13 cellular contexts compared by ENCODE assay signal in the genomic region with DNA sequence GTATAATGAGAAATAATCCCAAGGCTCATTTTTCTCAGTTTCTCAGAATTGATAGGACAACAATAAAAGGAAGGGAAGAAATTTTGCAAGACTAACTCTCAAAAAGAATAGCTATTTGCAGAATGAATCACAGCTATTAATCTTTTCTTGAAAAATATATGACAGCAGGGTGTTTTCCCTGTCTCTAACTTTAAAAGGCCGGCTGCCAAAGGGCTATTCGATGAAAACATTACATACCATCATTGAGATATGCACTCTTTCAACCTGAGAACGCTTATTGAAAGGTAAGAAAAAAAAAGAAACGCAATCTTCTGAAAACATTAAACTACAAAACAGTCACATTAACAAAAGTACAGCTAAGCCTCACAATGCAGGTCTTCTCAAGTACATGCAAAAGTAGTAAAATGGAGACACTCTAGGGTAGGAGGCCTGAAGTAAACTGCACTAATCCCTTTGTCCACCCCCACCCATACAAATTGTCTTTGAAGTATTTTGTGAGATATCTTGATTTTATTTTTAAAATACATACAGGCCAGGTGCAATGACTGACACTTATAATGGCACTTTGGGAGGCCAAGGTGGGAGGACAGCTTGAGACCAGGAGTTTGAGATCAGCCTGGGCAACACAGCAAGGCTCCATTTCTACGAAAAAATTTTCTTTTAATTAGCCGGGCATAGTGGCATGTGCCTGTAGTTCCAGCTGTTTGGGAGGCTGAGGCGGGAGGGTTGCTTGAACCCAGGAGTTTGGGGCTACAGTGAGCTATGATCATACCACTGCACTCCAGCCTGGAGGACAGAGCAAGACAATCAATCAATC.
DNase-seq lines count a peak whose midpoint lies in the region; ATAC-seq, FAIRE-seq and TF ChIP-seq lines count a peak whose summit lies in the region.
"Had no signal": no experiment of that assay in that cellular context is flagged by ENCODE, and none has a peak within 500 bp of the region (broad histone marks: within the 10 kb centered on the region; RNA-seq: fewer than 3 reads in every experiment).

No MANE protein-coding gene starts in this region.

- H3K36me3 ChIP-seq in ACC112 (ENCODE audit: insufficient read depth, low read length) (no peaks in the 10 kb centered on the region), IMR-90 (ENCODE audit: control insufficient read depth, insufficient read depth, low read length) (no peaks in the 10 kb centered on the region), mammary epithelial cell (ENCODE audit: insufficient read depth, low read length) (no peaks in the 10 kb centered on the region), keratinocyte (ENCODE audit: control insufficient read depth in 2 of 2, extremely low read depth in 1 of 2, insufficient read depth in 2 of 2, low read length in 2 of 2) (no peaks in the 10 kb centered on the region)

- no peak overlapping the region for H2BK15ac ChIP-seq in IMR-90 (ENCODE audit: low read depth, low read length)

- no peak overlapping the region for H3K4ac ChIP-seq in IMR-90 (ENCODE audit: low read depth, low read length)

- H3K79me2 ChIP-seq in ACC112 (ENCODE audit: control insufficient read depth, insufficient read depth, low read length, unreplicated experiment) (peaks cover 24% of the 10 kb centered on the region), mammary epithelial cell (ENCODE audit: insufficient read depth, low read length) (peaks cover 82% of the 10 kb centered on the region), keratinocyte (ENCODE audit: control insufficient read depth, insufficient read depth, low read length) (peaks cover 64% of the 10 kb centered on the region)

- no peak overlapping the region for H4K8ac ChIP-seq in IMR-90 (ENCODE audit: low read depth in 2 of 2, low read length in 2 of 2)

- peaks cover 17 to 44% of the 10 kb centered on the region in 2 experiments; a peak in 3 of 4 replicates for H3K79me1 ChIP-seq in IMR-90 (ENCODE audit: low read depth in 1 of 2, low read length in 2 of 2)

- DNase-seq in IMR-90 (peak; percentile 61), mammary epithelial cell (peak; percentile 73), keratinocyte (ENCODE audit: low read depth, low spot score) (no peak), T-cell (no peak), GM10248 (ENCODE audit: extremely low spot score) (no peak)
- no peak for DNase-seq in NK-92 treated with Interleukin-12 subunit alpha and Interleukin-12 subunit beta, amount 100 ng/mL, for 24 hours (lab: John Stamatoyannopoulos, UW)
- DNase-seq: NCI-H446; stimulated activated CD4-positive, alpha-beta T cell treated with anti-CD3 and anti-CD28 coated beads, Interleukin-12 subunit alpha, Interleukin-12 subunit beta, amount 100 ng/mL, for 4 hours; trophoblast cell had no signal

- in situ Hi-C loops in IMR-90 (cut with MboI; ENCODE audit: low sequenced_read_pairs) (no loop called here), mammary epithelial cell (cut with MboI; ENCODE audit: low sequenced_read_pairs in 2 of 2) (no loop called here)

- H3K36me3 Mint-ChIP-seq in T-cell, result no peaks in the 10 kb centered on the region
- H3K36me3 Mint-ChIP-seq: brain; natural killer cell treated with Interleukin-12 subunit alpha and Interleukin-12 subunit beta and Interleukin-15 and Interleukin-18, amount 100 ng/mL, for 72 hours had no signal

- no peak overlapping the region for H3K23ac ChIP-seq in IMR-90 (ENCODE audit: low read depth, low read length)

- H3K27ac Mint-ChIP-seq in T-cell, result no peak overlapping the region
- H3K27ac Mint-ChIP-seq: natural killer cell treated with Interleukin-12 subunit alpha and Interleukin-12 subunit beta and Interleukin-15 and Interleukin-18, amount 100 ng/mL, for 72 hours had no signal

- no peak overlapping the region for H4K5ac ChIP-seq in IMR-90 (ENCODE audit: low read depth, low read length)

- FAIRE-seq in keratinocyte (lab: Jason Lieb, UNC), result peak; percentile 83

- H3K4me1 ChIP-seq in ACC112 (ENCODE audit: control insufficient read depth, insufficient read depth, low read length, unreplicated experiment) (peaks cover 40% of the 10 kb centered on the region), IMR-90 (ENCODE audit: control insufficient read depth, insufficient read depth, low read length) (peaks cover 7% of the 10 kb centered on the region), mammary epithelial cell (ENCODE audit: insufficient read depth, low read length) (peaks cover 38% of the 10 kb centered on the region), keratinocyte (ENCODE audit: control insufficient read depth, extremely low read depth, insufficient read depth, low read length) (peaks cover 44% of the 10 kb centered on the region)

- 100% methylated on average over 2 of the region's 7 CpGs; no CpG with 5 or more reads in 1 of the 2 experiments for WGBS in IMR-90 (ENCODE audit: extremely low coverage in 2 of 2, insufficient read length in 1 of 2), 2 experiments
- 43% methylated on average over 7 of the region's 7 CpGs for WGBS in mammary epithelial cell (ENCODE audit: low coverage, missing lambda C conversion rate)

- BruUV-seq in IMR-90 (replicated peaks; lab: Mats Ljungman, UMichigan) (no TSS peak), mammary epithelial cell (replicated peaks; lab: Mats Ljungman, UMichigan) (no TSS peak)

- H4K20me1 ChIP-seq in IMR-90 (ENCODE audit: insufficient read depth, low read length) (peaks cover 8% of the 10 kb centered on the region), mammary epithelial cell (ENCODE audit: insufficient read depth, low read length) (no peaks in the 10 kb centered on the region), keratinocyte (ENCODE audit: control insufficient read depth, extremely low read depth, insufficient read depth, low read length) (no peaks in the 10 kb centered on the region)

- H3K9me1 ChIP-seq in IMR-90 (ENCODE audit: insufficient read depth, low read length) (peaks cover 7% of the 10 kb centered on the region), keratinocyte (ENCODE audit: control insufficient read depth, extremely low read depth, insufficient read depth, low read length) (peaks cover 2% of the 10 kb centered on the region)

- no peak for TF ChIP-seq CTCF in IMR-90 (conservative IDR thresholded peaks at IDR 0.05; ENCODE audit: low read depth, low read length)
- no peak for TF ChIP-seq CTCF in mammary epithelial cell (conservative IDR thresholded peaks at IDR 0.05 in 1 of 2, IDR thresholded peaks at IDR 0.05 in 1 of 2; ENCODE audit: extremely low read depth in 1 of 2, insufficient read depth in 1 of 2, low read depth in 1 of 2, low read length in 2 of 2)
- no peak for TF ChIP-seq CTCF in keratinocyte (optimal IDR thresholded peaks at IDR 0.05 in 1 of 3, IDR thresholded peaks at IDR 0.05 in 1 of 3, conservative IDR thresholded peaks at IDR 0.05 in 1 of 3; ENCODE audit: extremely low read depth in 1 of 3, insufficient read depth in 2 of 3, low read length in 3 of 3)
- no peak for TF ChIP-seq CTCF in GM10248 (IDR thresholded peaks at IDR 0.05; ENCODE audit: control extremely low read depth, extremely low read depth, low read depth, missing control alignments)

- peaks cover 3 to 4% of the 10 kb centered on the region in 2 donors for H3K27me3 Mint-ChIP-seq in T-cell

- no peak for TF ChIP-seq POLR2A in IMR-90 (IDR thresholded peaks at IDR 0.05; ENCODE audit: low read depth, low read length)

- H2BK5ac ChIP-seq in IMR-90 (ENCODE audit: low read depth, low read length, poor library complexity, severe bottlenecking), result no peak overlapping the region

- H3K4me2 ChIP-seq in IMR-90 (ENCODE audit: low read depth, low read length), result peak overlapping the region; percentile 34; the same call in 1 of the 2 replicates
- peak overlapping the region; percentile 73 for H3K4me2 ChIP-seq in mammary epithelial cell (ENCODE audit: insufficient read depth, low read depth, low read length)
- peak overlapping the region; percentile 72 for H3K4me2 ChIP-seq in keratinocyte (ENCODE audit: control insufficient read depth, extremely low read depth, insufficient read depth, low read depth, low read length)

- no peak overlapping the region for H4K91ac ChIP-seq in IMR-90 (ENCODE audit: insufficient read depth, low read depth, low read length)

- intact Hi-C loops in IMR-90 (cut with micrococcal nuclease) (no loop called here), mammary epithelial cell (cut with micrococcal nuclease) (loop anchor here (2.0 to 5.0 kb wide), 2 partner anchors 35 to 85 kb away; no protein-coding TSS in a partner anchor)

- ATAC-seq in IMR-90 (ENCODE audit: low read depth), result no peak
- ATAC-seq in T-cell (replicated peaks in 1 of 4), result no peak
- no peak for ATAC-seq in HG03457 (IDR thresholded peaks at IDR 0.05; ENCODE audit: unreplicated experiment)
- ATAC-seq: natural killer cell treated with Interleukin-12 subunit alpha and Interleukin-12 subunit beta and Interleukin-15 and Interleukin-18, amount 100 ng/mL, for 72 hours had no signal

- H3K18ac ChIP-seq in IMR-90 (ENCODE audit: low read depth, low read length), result no peak overlapping the region

- no peak overlapping the region for H3K14ac ChIP-seq in IMR-90 (replicated peaks; ENCODE audit: low read depth, low read length)

- no peak overlapping the region for H3K56ac ChIP-seq in IMR-90 (ENCODE audit: extremely low read depth, insufficient read depth, low read length)

- CTCF ChIA-PET in IMR-90 (lab: Yijun Ruan, JAX) (interaction anchor here (0.6 to 2.2 kb wide), 8 partner anchors 8 to 170 kb away, joined by 3 to 10 read pairs (median 3); no protein-coding TSS in a partner anchor), mammary epithelial cell (lab: Charles Lee; ENCODE audit: low non-redundant PET) (interaction anchor here (0.6 kb wide), 1 partner anchor 692 kb away, joined by 3 read pairs; no protein-coding TSS in a partner anchor), T-cell (lab: Charles Lee) (interaction anchor here in 1 of 2 donors (0.6 kb wide), 1 partner anchor 18 kb away, joined by 4 read pairs; no protein-coding TSS in a partner anchor), GM10248 (lab: Yijun Ruan, JAX) (interaction anchor here (1.0 to 2.8 kb wide), 7 partner anchors 8 to 49 kb away, joined by 3 to 9 read pairs (median 4); no protein-coding TSS in a partner anchor)

- H3K4me3 ChIP-seq in ACC112 (ENCODE audit: low read depth, low read length) (peak overlapping the region; percentile 33; the same call in 1 of the 2 replicates), IMR-90 (ENCODE audit: insufficient read depth, low read depth, low read length) (no peak overlapping the region), mammary epithelial cell (replicated peaks in 1 of 3; ENCODE audit: insufficient read depth in 1 of 3, low read depth in 2 of 3, low read length in 3 of 3) (no peak overlapping the region), keratinocyte (ENCODE audit: control insufficient read depth in 2 of 3, extremely low read depth in 1 of 3, insufficient read depth in 2 of 3, low read depth in 1 of 3, low read length in 3 of 3) (peak overlapping the region in 2 of 3 experiments; percentile 29 to 49)

- H3K9ac ChIP-seq in IMR-90 (ENCODE audit: low read depth, low read length) (no peak overlapping the region), mammary epithelial cell (ENCODE audit: insufficient read depth, low read length) (peak overlapping the region; percentile 44), keratinocyte (ENCODE audit: control insufficient read depth, extremely low read depth, insufficient read depth, low read length) (peak overlapping the region; percentile 55)

- no peak overlapping the region for H2AK9ac ChIP-seq in IMR-90 (replicated peaks; ENCODE audit: low read depth, low read length, poor library complexity)

- peak overlapping the region; percentile 88 for H3K27ac ChIP-seq in ACC112 (ENCODE audit: low read depth, low read length)
- H3K27ac ChIP-seq in IMR-90 (ENCODE audit: insufficient read depth, low read length), result no peak overlapping the region; the same call in 1 of the 2 replicates
- H3K27ac ChIP-seq in mammary epithelial cell (ENCODE audit: insufficient read depth, low read depth, low read length), result peak overlapping the region; percentile 75
- H3K27ac ChIP-seq in keratinocyte (ENCODE audit: control insufficient read depth, insufficient read depth, low read length), result peak overlapping the region; percentile 92

- dilution Hi-C loops in IMR-90 (cut with HindIII; ENCODE audit: low sequenced_read_pairs, unreplicated experiment), result no loop called here
- dilution Hi-C loops in mammary epithelial cell (cut with HindIII; ENCODE audit: low sequenced_read_pairs), result no loop called here
- dilution Hi-C loops in keratinocyte (cut with MboI; ENCODE audit: extremely low pct_ligation_motif_present, low sequenced_read_pairs), result no loop called here

- no peak for TF ChIP-seq RAD21 in IMR-90 (IDR thresholded peaks at IDR 0.05; ENCODE audit: low read length)

- no peak overlapping the region for H2AFZ ChIP-seq in ACC112 (ENCODE audit: low read length, unreplicated experiment)
- no peak overlapping the region for H2AFZ ChIP-seq in IMR-90 (replicated peaks; ENCODE audit: low read length, poor library complexity)
- no peak overlapping the region for H2AFZ ChIP-seq in mammary epithelial cell (ENCODE audit: low read depth, low read length)
- no peak overlapping the region for H2AFZ ChIP-seq in keratinocyte (ENCODE audit: control insufficient read depth, low read length)

- H3K4me1 Mint-ChIP-seq in T-cell, result no peaks in the 10 kb centered on the region

- no peak overlapping the region for H2BK120ac ChIP-seq in IMR-90 (ENCODE audit: low read depth, low read length)

- H3K27me3 ChIP-seq in ACC112 (ENCODE audit: insufficient read depth, low read length) (no peaks in the 10 kb centered on the region), IMR-90 (ENCODE audit: control insufficient read depth, insufficient read depth, low read length) (no peaks in the 10 kb centered on the region), mammary epithelial cell (ENCODE audit: insufficient read depth, low read length) (no peaks in the 10 kb centered on the region), keratinocyte (ENCODE audit: control insufficient read depth, extremely low read depth, insufficient read depth, low read length) (no peaks in the 10 kb centered on the region)

- H2BK20ac ChIP-seq in IMR-90 (ENCODE audit: low read depth, low read length), result no peak overlapping the region

- no peaks in the 10 kb centered on the region for H3K9me3 ChIP-seq in IMR-90 (ENCODE audit: control insufficient read depth, insufficient read depth, low read length)
- H3K9me3 ChIP-seq in mammary epithelial cell (replicated peaks; ENCODE audit: insufficient read depth, low read length), result no peaks in the 10 kb centered on the region
- no peaks in the 10 kb centered on the region for H3K9me3 ChIP-seq in keratinocyte (ENCODE audit: control insufficient read depth, low read depth, low read length)

- no peak overlapping the region for H2AK5ac ChIP-seq in IMR-90 (ENCODE audit: low read depth, low read length)

- POLR2A ChIA-PET in IMR-90 (lab: Charles Lee; ENCODE audit: unreplicated experiment) (no interaction called here), T-cell (lab: Charles Lee) (no interaction called here), GM10248 (lab: Yijun Ruan, JAX) (no interaction called here)

- no peak overlapping the region for H3K4me3 Mint-ChIP-seq in T-cell
- H3K4me3 Mint-ChIP-seq: brain; natural killer cell treated with Interleukin-12 subunit alpha and Interleukin-12 subunit beta and Interleukin-15 and Interleukin-18, amount 100 ng/mL, for 72 hours had no signal

- no peaks in the 10 kb centered on the region for H3K9me3 Mint-ChIP-seq in T-cell
- H3K9me3 Mint-ChIP-seq: natural killer cell treated with Interleukin-12 subunit alpha and Interleukin-12 subunit beta and Interleukin-15 and Interleukin-18, amount 100 ng/mL, for 72 hours had no signal

Comparison
In these comparisons a context has a peak if more than half of its experiments do, and no peak if none do; other contexts are left out.
1. H3K4me3 ChIP-seq: peak in ACC112 (single experiment) and keratinocyte (2 of 3); none in IMR-90 (single experiment) and mammary epithelial cell (0 of 3).
2. DNase-seq: peak in IMR-90 (single experiment) and mammary epithelial cell (single experiment); none in keratinocyte (single experiment), T-cell (0 of 34), GM10248 (single experiment) and NK-92 treated with Interleukin-12 subunit alpha and Interleukin-12 subunit beta, amount 100 ng/mL, for 24 hours (single experiment).
3. Peak in every context shown above with its lines, with median percentiles within 50 percentile points of each other: H3K4me2 ChIP-seq.